7 cellular contexts compared by ENCODE assay signal in genomic region chr1:184075040-184076029, GRCh38. TPM values are rescaled to one million over a fixed set of nuclear protein-coding genes. Genes with fewer than 3 reads are reported as not detected.
DNase-seq lines count a peak whose midpoint lies in the region; ATAC-seq, FAIRE-seq and TF ChIP-seq lines count a peak whose summit lies in the region.

No MANE protein-coding gene starts in this region.

- peak; percentile 57 to 86 (median 77) for TF ChIP-seq CTCF in body of pancreas (IDR thresholded peaks at IDR 0.05)
- TF ChIP-seq CTCF in suprapubic skin (IDR thresholded peaks at IDR 0.05) = peak; percentile 54 to 76

- ATAC-seq in HG03060 (IDR thresholded peaks at IDR 0.05; ENCODE audit: low read depth, unreplicated experiment) (peak; percentile 49), body of pancreas (peak; percentile 67)

- WGBS in body of pancreas, 2 donors = 32 to 42% methylated on average over 4 of the region's 4 CpGs
- 49% methylated on average over 4 of the region's 4 CpGs for WGBS in suprapubic skin

- H3K4me3 ChIP-seq in body of pancreas = no peak overlapping the region
- no peak overlapping the region for H3K4me3 ChIP-seq in suprapubic skin

- TF ChIP-seq POLR2A in body of pancreas (IDR thresholded peaks at IDR 0.05) = no peak
- no peak for TF ChIP-seq POLR2A in suprapubic skin (IDR thresholded peaks at IDR 0.05)

- H3K36me3 ChIP-seq in body of pancreas (replicated peaks in 1 of 2; ENCODE audit: insufficient read depth in 1 of 2, low read depth in 2 of 2) (no peaks in the 10 kb centered on the region), suprapubic skin (no peaks in the 10 kb centered on the region)

- no peaks in the 10 kb centered on the region for H3K9me3 ChIP-seq in body of pancreas
- H3K9me3 ChIP-seq in suprapubic skin = no peaks in the 10 kb centered on the region

- H3K27me3 ChIP-seq in body of pancreas = no peaks in the 10 kb centered on the region
- H3K27me3 ChIP-seq in suprapubic skin = no peaks in the 10 kb centered on the region

- intact Hi-C loops in body of pancreas (cut with DNase I) = loop anchor here (5.0 to 10.0 kb wide), 3 partner anchors 149 to 612 kb away; no protein-coding TSS in a partner anchor

- TF ChIP-seq EP300 in suprapubic skin (IDR thresholded peaks at IDR 0.05) = no peak

- H3K27ac ChIP-seq in body of pancreas = no peak overlapping the region
- peak overlapping the region; percentile 18 for H3K27ac ChIP-seq in suprapubic skin

- FAIRE-seq in islet of Langerhans (lab: Jason Lieb, UNC) = peak; percentile 90

- DNase-seq in ELF-1 (ENCODE audit: low read depth, low spot score) (peak; percentile 10), NCI-H524 (lab: John Stamatoyannopoulos, UW) (peak; percentile 26 to 69), body of pancreas (peak in 3 of 4 donors; percentile 18 to 56 (median 19)), suprapubic skin (ENCODE audit: low spot score in 2 of 2) (no peak), iPS-NIHi7 (ENCODE audit: extremely low spot score) (no peak)

- H3K4me1 ChIP-seq in body of pancreas (no peaks in the 10 kb centered on the region), suprapubic skin (peaks cover 15% of the 10 kb centered on the region)

RNA-seq across cellular contexts. Expression of gene TSEN15, which starts 23.8 kb away (rescaled TPM):
- total RNA-seq in body of pancreas (10 to 100 TPM; 17.1 to 23.1 TPM), suprapubic skin (10 to 100 TPM; 14.8 to 24.7 (median 21.3) TPM)

RNA-seq across cellular contexts. Expression of gene COLGALT2, which starts 37.8 kb away (rescaled TPM):
- total RNA-seq in body of pancreas (1 to 10 TPM; 2.3 to 6.9 TPM), suprapubic skin (under 1 TPM in 3 of 4 donors, not detected in 1; 0.16 to 0.70 (median 0.17) TPM)

Comparison
In these comparisons a context has a peak if more than half of its experiments do, and no peak if none do; other contexts are left out.
1. DNase-seq: peak in ELF-1 (single experiment), NCI-H524 (2 of 2) and body of pancreas (3 of 4); none in suprapubic skin (0 of 2) and iPS-NIHi7 (single experiment).